ENCODE assay signal across 22 cellular contexts in genomic region chr1:45016090-45016697, GRCh38.
"Had no signal": no experiment of that assay in that cellular context is flagged by ENCODE, and none has a peak within 500 bp of the region (broad histone marks: within the 10 kb centered on the region; RNA-seq: fewer than 3 reads in every experiment).

No MANE protein-coding gene starts in this region.

- H3K4me2 ChIP-seq: neural progenitor cell had no signal

- DNase-seq: cortex of kidney; effector CD4-positive, alpha-beta T cell; kidney; left lung; mesenchymal stem cell; mucosa of descending colon; naive B cell; ovary; psoas muscle; right cardiac atrium; small intestine; stimulated activated CD4-positive, alpha-beta T cell treated with anti-CD3 and anti-CD28 coated beads, Interleukin-15, amount 100 ng/mL, for 24 hours; stimulated activated CD4-positive, alpha-beta T cell treated with anti-CD3 and anti-CD28 coated beads, Interleukin-2, amount 100 ng/mL, for 48 hours; stimulated activated naive CD4-positive, alpha-beta T cell treated with Interleukin-2 at 50 U/mL for 16 hours; substantia nigra; testis; tibial artery; upper lobe of left lung; uterus had no signal

- H3K9me3 ChIP-seq: left lung, mucosa of descending colon, ovary, psoas muscle, testis, tibial artery, upper lobe of left lung, uterus had no signal

- H3K36me3 ChIP-seq: neural progenitor cell, ovary, uterus had no signal

- H3K9ac ChIP-seq: neural progenitor cell had no signal

- FAIRE-seq: frontal cortex, kidney, small intestine had no signal

- H3K4me1 ChIP-seq: uterus had no signal

- H3K27me3 ChIP-seq: left lung, neural progenitor cell, ovary, testis, tibial artery, upper lobe of left lung, uterus had no signal

- H3K4me3 ChIP-seq: left lung, mucosa of descending colon, neural progenitor cell, ovary, psoas muscle, testis, tibial artery, upper lobe of left lung, uterus had no signal

- H2AFZ ChIP-seq: neural progenitor cell had no signal

- H3K27ac ChIP-seq: left lung, neural progenitor cell, ovary, psoas muscle, testis, tibial artery, upper lobe of left lung, uterus had no signal

- ATAC-seq: left lung; mucosa of descending colon; natural killer cell treated with Interleukin-12 subunit alpha and Interleukin-12 subunit beta and Interleukin-15 and Interleukin-18, amount 100 ng/mL, for 72 hours; psoas muscle; right cardiac atrium had no signal
